8 cellular contexts compared by ENCODE assay signal in the genomic region with DNA sequence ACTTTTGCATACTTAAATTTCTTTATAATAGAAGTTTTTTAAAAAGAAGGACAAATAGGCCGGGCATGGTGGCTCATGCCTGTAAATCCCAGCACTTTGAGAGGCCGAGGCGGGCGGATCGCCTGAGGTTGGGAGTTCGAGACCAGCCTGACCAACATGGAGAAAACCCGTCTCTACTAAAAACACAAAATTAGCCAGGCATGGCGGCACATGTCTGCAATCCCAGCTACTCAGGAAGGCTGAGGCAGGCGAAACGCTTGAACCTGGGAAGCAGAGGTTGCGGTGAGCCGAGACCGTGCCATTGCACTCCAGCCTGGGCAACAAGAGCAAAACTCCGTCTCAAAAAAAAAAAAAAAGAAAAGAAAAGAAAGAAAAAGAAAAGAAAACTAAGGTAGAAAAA. TPM values are rescaled to one million over a fixed set of nuclear protein-coding genes. Genes with fewer than 3 reads are reported as not detected.
A peak's percentile ranks its signal among the peaks of the same experiment; 100 is the strongest.
DNase-seq lines count a peak whose midpoint lies in the region; ATAC-seq, FAIRE-seq and TF ChIP-seq lines count a peak whose summit lies in the region.
"Not testable (repeated sequence)": the region's sequence is repeated elsewhere in the genome, so short reads cannot be mapped to it uniquely, and the experiment has no call there.

No MANE protein-coding gene starts in this region.

- FAIRE-seq in RCC 7860 (lab: Jason Lieb, UNC); GM12878 (lab: Jason Lieb, UNC): not testable (repeated sequence)

- H3K4me1 ChIP-seq in GM23248 (ENCODE audit: insufficient read depth) (peaks cover 46% of the 10 kb centered on the region), subcutaneous abdominal adipose tissue (ENCODE audit: control insufficient read depth in 5 of 5, insufficient read depth in 5 of 5, low read length in 5 of 5) (peaks cover 4 to 45% (median 38%) of the 10 kb centered on the region in 5 donors)
- not testable (repeated sequence) for H3K4me1 ChIP-seq in GM12878 (ENCODE audit: control insufficient read depth, insufficient read depth, low read length)

- intact Hi-C loops in GM12878 (cut with micrococcal nuclease; ENCODE audit: unreplicated experiment): loop anchor here (1.0 to 10.0 kb wide), 3 partner anchors 48 to 982 kb away; no protein-coding TSS in a partner anchor

- not testable (repeated sequence) for TF ChIP-seq EP300 in GM12878 (IDR thresholded peaks at IDR 0.05; ENCODE audit: borderline replicate concordance in 1 of 2, control insufficient read depth in 1 of 2, low read depth in 2 of 2, low read length in 2 of 2)

- H3K27me3 ChIP-seq in AG04450 (ENCODE audit: control insufficient read depth, insufficient read depth, low read length); GM23248 (replicated peaks; ENCODE audit: insufficient read depth); GM12878 (replicated peaks in 1 of 2; ENCODE audit: control insufficient read depth in 2 of 2, insufficient read depth in 2 of 2, low read length in 1 of 2); subcutaneous abdominal adipose tissue (ENCODE audit: control insufficient read depth in 5 of 5, insufficient read depth in 4 of 5, low read length in 5 of 5): not testable (repeated sequence)

- peaks cover 73% of the 10 kb centered on the region for H3F3A ChIP-seq in GM23248 (ENCODE audit: insufficient read depth)

- DNase-seq in AG04450 (ENCODE audit: low read depth, low spot score); GM23248; activated CD8-positive, alpha-beta T cell treated with anti-CD3 and anti-CD28 coated beads, Interleukin-2, amount 10 ng/mL, durations not matched to agents 7 days and 5 days; GM12878 (ENCODE audit: low read depth, low spot score); fibroblast of the aortic adventitia (ENCODE audit: low read depth); natural killer cell treated with Interleukin-12 subunit alpha and Interleukin-12 subunit beta and Interleukin-15 and Interleukin-18, amount 100 ng/mL, for 72 hours (ENCODE audit: low spot score): not testable (repeated sequence)
- peak; percentile 5 for DNase-seq in RCC 7860 (ENCODE audit: low spot score)

- H3K36me3 ChIP-seq in GM23248 (ENCODE audit: low read depth) (peaks cover 28% of the 10 kb centered on the region), subcutaneous abdominal adipose tissue (ENCODE audit: control insufficient read depth in 5 of 5, insufficient read depth in 5 of 5, low read length in 5 of 5) (peaks cover 3 to 17% (median 8%) of the 10 kb centered on the region in 5 donors)
- not testable (repeated sequence) for H3K36me3 ChIP-seq in GM12878 (ENCODE audit: control insufficient read depth in 2 of 2, insufficient read depth in 2 of 2, low read length in 1 of 2)

- not testable (repeated sequence) for TF ChIP-seq POLR2A in GM12878 (IDR thresholded peaks at IDR 0.05; ENCODE audit: low read depth, low read length)

- BruUV-seq in GM12878 (replicated peaks; lab: Mats Ljungman, UMichigan): not testable (repeated sequence)

- not testable (repeated sequence) for H3K4me3 ChIP-seq in AG04450 (ENCODE audit: low read depth, low read length); subcutaneous abdominal adipose tissue (ENCODE audit: low read depth in 1 of 5, low read length in 5 of 5)
- H3K4me3 ChIP-seq in GM23248 (peak overlapping the region; percentile 97), GM12878 (peak overlapping the region; percentile 77; the same call in 1 of the 2 replicates), fibroblast of the aortic adventitia (ENCODE audit: low read depth, low read length) (peak overlapping the region; percentile 11)

- ATAC-seq in activated CD8-positive, alpha-beta T cell treated with anti-CD3 and anti-CD28 coated beads, Interleukin-2, amount 10 ng/mL, durations not matched to agents 7 days and 5 days; GM12878; natural killer cell treated with Interleukin-12 subunit alpha and Interleukin-12 subunit beta and Interleukin-15 and Interleukin-18, amount 100 ng/mL, for 72 hours: not testable (repeated sequence)

- not testable (repeated sequence) for H3K9me3 Mint-ChIP-seq in activated CD8-positive, alpha-beta T cell treated with anti-CD3 and anti-CD28 coated beads, Interleukin-2, amount 10 ng/mL, durations not matched to agents 7 days and 5 days (ENCODE audit: insufficient read depth); natural killer cell treated with Interleukin-12 subunit alpha and Interleukin-12 subunit beta and Interleukin-15 and Interleukin-18, amount 100 ng/mL, for 72 hours

- not testable (repeated sequence) for H3K27me3 Mint-ChIP-seq in activated CD8-positive, alpha-beta T cell treated with anti-CD3 and anti-CD28 coated beads, Interleukin-2, amount 10 ng/mL, durations not matched to agents 7 days and 5 days (ENCODE audit: low read depth); natural killer cell treated with Interleukin-12 subunit alpha and Interleukin-12 subunit beta and Interleukin-15 and Interleukin-18, amount 100 ng/mL, for 72 hours

- CTCF ChIA-PET in AG04450 (lab: Charles Lee) (interaction anchor here (0.7 to 0.9 kb wide), 3 partner anchors 13 to 214 kb away, joined by 3 to 5 read pairs (median 4); no protein-coding TSS in a partner anchor), GM12878 (lab: Yijun Ruan, JAX) (interaction anchor here (0.6 to 2.3 kb wide), 9 partner anchors 9 to 215 kb away, joined by 3 to 15 read pairs (median 4); no protein-coding TSS in a partner anchor)
- CTCF ChIA-PET in activated CD8-positive, alpha-beta T cell treated with anti-CD3 and anti-CD28 coated beads, Interleukin-2, amount 10 ng/mL, durations not matched to agents 7 days and 5 days (lab: Charles Lee): not testable (repeated sequence)

- TF ChIP-seq CTCF in AG04450 (IDR thresholded peaks at IDR 0.05; ENCODE audit: low read depth, low read length); GM12878 (IDR thresholded peaks at IDR 0.05 in 2 of 3, conservative IDR thresholded peaks at IDR 0.05 in 1 of 3; ENCODE audit: control insufficient read depth in 2 of 3, extremely low read depth in 1 of 3, insufficient read depth in 1 of 3, low read depth in 3 of 3, low read length in 3 of 3); fibroblast of the aortic adventitia (IDR thresholded peaks at IDR 0.05; ENCODE audit: insufficient read depth, low read length): not testable (repeated sequence)

- RAD21 ChIA-PET in GM12878 (lab: Charles Lee; ENCODE audit: unreplicated experiment): interaction anchor here (1.0 to 2.0 kb wide), 6 partner anchors 9 to 568 kb away, joined by 3 to 10 read pairs (median 6); no protein-coding TSS in a partner anchor

- H3K79me2 ChIP-seq in GM23248 (ENCODE audit: insufficient read depth) (peaks cover 72% of the 10 kb centered on the region), GM12878 (ENCODE audit: control insufficient read depth, insufficient read depth, low read length) (peaks cover 79% of the 10 kb centered on the region)

- not testable (repeated sequence) for H3K9me2 ChIP-seq in GM23248 (ENCODE audit: insufficient read depth)

- SMC1A ChIA-PET in GM12878 (lab: Charles Lee; ENCODE audit: uncharacterized antibody, unreplicated experiment): interaction anchor here (1.1 to 2.3 kb wide), 6 partner anchors 9 to 56 kb away, joined by 3 to 7 read pairs (median 4); no protein-coding TSS in a partner anchor

- H3K36me3 Mint-ChIP-seq in activated CD8-positive, alpha-beta T cell treated with anti-CD3 and anti-CD28 coated beads, Interleukin-2, amount 10 ng/mL, durations not matched to agents 7 days and 5 days (ENCODE audit: low read depth): peaks cover 56% of the 10 kb centered on the region
- H3K36me3 Mint-ChIP-seq in natural killer cell treated with Interleukin-12 subunit alpha and Interleukin-12 subunit beta and Interleukin-15 and Interleukin-18, amount 100 ng/mL, for 72 hours: peaks cover 45% of the 10 kb centered on the region

- peak overlapping the region; percentile 85 for H3K4me3 Mint-ChIP-seq in activated CD8-positive, alpha-beta T cell treated with anti-CD3 and anti-CD28 coated beads, Interleukin-2, amount 10 ng/mL, durations not matched to agents 7 days and 5 days
- peak overlapping the region; percentile 97 for H3K4me3 Mint-ChIP-seq in natural killer cell treated with Interleukin-12 subunit alpha and Interleukin-12 subunit beta and Interleukin-15 and Interleukin-18, amount 100 ng/mL, for 72 hours

- in situ Hi-C loops in GM23248 (cut with MboI): not testable (repeated sequence)
- in situ Hi-C loops in GM12878 (cut with MboI): loop anchor here (10.0 kb wide), 2 partner anchors 532 to 982 kb away; a partner anchor contains a TSS

- peak overlapping the region; percentile 96 for H3K4me2 ChIP-seq in GM23248 (ENCODE audit: unreplicated experiment)
- H3K4me2 ChIP-seq in GM12878 (ENCODE audit: control insufficient read depth, insufficient read depth): peak overlapping the region; percentile 98; the same call in 1 of the 2 replicates

- peak overlapping the region; percentile 100 for H3K9ac ChIP-seq in GM23248
- peak overlapping the region; percentile 100 for H3K9ac ChIP-seq in GM12878 (ENCODE audit: control insufficient read depth, insufficient read depth, low read length)
- peak overlapping the region in 2 of 5 donors; percentile 53 to 58 for H3K9ac ChIP-seq in subcutaneous abdominal adipose tissue (ENCODE audit: low read length in 5 of 5)

- H3K27ac ChIP-seq in AG04450 (ENCODE audit: low read depth, low read length) (peak overlapping the region; percentile 22), GM23248 (peak overlapping the region; percentile 99), GM12878 (ENCODE audit: control insufficient read depth, insufficient read depth) (peak overlapping the region; percentile 99), subcutaneous abdominal adipose tissue (ENCODE audit: low read depth, low read length) (peak overlapping the region; percentile 100)

- not testable (repeated sequence) for H3K9me3 ChIP-seq in AG04450 (ENCODE audit: control insufficient read depth, insufficient read depth, low read length); GM23248 (ENCODE audit: low read depth); GM12878 (replicated peaks; ENCODE audit: control insufficient read depth, insufficient read depth, low read length); subcutaneous abdominal adipose tissue (ENCODE audit: control insufficient read depth in 5 of 5, low read length in 5 of 5)

- not testable (repeated sequence) for H4K20me1 ChIP-seq in GM23248 (ENCODE audit: insufficient read depth); GM12878 (ENCODE audit: control insufficient read depth, insufficient read depth)

- peaks cover 60% of the 10 kb centered on the region for H3K4me1 Mint-ChIP-seq in activated CD8-positive, alpha-beta T cell treated with anti-CD3 and anti-CD28 coated beads, Interleukin-2, amount 10 ng/mL, durations not matched to agents 7 days and 5 days (ENCODE audit: low read depth)
- peaks cover 64 to 74% of the 10 kb centered on the region in 2 donors for H3K4me1 Mint-ChIP-seq in natural killer cell treated with Interleukin-12 subunit alpha and Interleukin-12 subunit beta and Interleukin-15 and Interleukin-18, amount 100 ng/mL, for 72 hours (ENCODE audit: low read depth in 2 of 2)

- not testable (repeated sequence) for H2AFZ ChIP-seq in GM23248; GM12878 (ENCODE audit: control insufficient read depth, low read depth, low read length)

- WGBS in GM23248 (ENCODE audit: low coverage in 1 of 2, low lambda C conversion rate in 2 of 2, missing lambda C conversion rate in 2 of 2), 2 experiments: 87 to 90% methylated on average over 14 of the region's 14 CpGs
- 2% methylated on average over 10 of the region's 14 CpGs for WGBS in GM12878 (ENCODE audit: insufficient coverage, insufficient replicate concordance, low lambda C conversion rate, missing lambda C conversion rate)

- TF ChIP-seq RAD21 in GM12878 (IDR thresholded peaks at IDR 0.05; ENCODE audit: insufficient read depth, low read depth, low read length): not testable (repeated sequence)

- H3K27ac Mint-ChIP-seq in activated CD8-positive, alpha-beta T cell treated with anti-CD3 and anti-CD28 coated beads, Interleukin-2, amount 10 ng/mL, durations not matched to agents 7 days and 5 days: peak overlapping the region; percentile 100
- H3K27ac Mint-ChIP-seq in natural killer cell treated with Interleukin-12 subunit alpha and Interleukin-12 subunit beta and Interleukin-15 and Interleukin-18, amount 100 ng/mL, for 72 hours: peak overlapping the region; percentile 97 to 98

- POLR2A ChIA-PET in AG04450 (lab: Yijun Ruan, JAX) (interaction anchor here (0.5 kb wide), 1 partner anchor 118 kb away, joined by 3 read pairs; no protein-coding TSS in a partner anchor), GM12878 (lab: Charles Lee) (interaction anchor here (1.0 kb wide), 1 partner anchor 41 kb away, joined by 7 read pairs; no protein-coding TSS in a partner anchor)
- POLR2A ChIA-PET in activated CD8-positive, alpha-beta T cell treated with anti-CD3 and anti-CD28 coated beads, Interleukin-2, amount 10 ng/mL, durations not matched to agents 7 days and 5 days (lab: Charles Lee): interaction anchor here (0.7 to 2.0 kb wide), 5 partner anchors 9 to 533 kb away, joined by 3 to 6 read pairs (median 3); no protein-coding TSS in a partner anchor

RNA-seq across cellular contexts. Expression of a gene that starts 2.8 kb away (rescaled TPM):
- 11.5 and 12.3 TPM in 2 replicates for polyA plus RNA-seq in AG04450 (2011; rRNA removed)
- 9.5 and 12.3 TPM in 2 replicates for polyA minus RNA-seq in AG04450 (2011; rRNA and poly(A)+ RNA removed)
- 164 and 169 TPM in 2 replicates for total RNA-seq in GM23248 (2014; rRNA removed; shearing (Covaris generic))
- polyA plus RNA-seq in GM23248 (2016; fragmentation: Nextera tagmentation; extraction: Ambion mirVana): 134 and 139 TPM in 2 replicates
- 100 to 1,000 TPM; 159 to 169 TPM for total RNA-seq in activated CD8-positive, alpha-beta T cell treated with anti-CD3 and anti-CD28 coated beads, Interleukin-2, amount 10 ng/mL, durations not matched to agents 7 days and 5 days
- total RNA-seq in GM12878 (2013; cell fraction: nucleolus; rRNA removed): 224 and 269 TPM in 2 replicates
- 131 and 142 TPM in 2 replicates for total RNA-seq in GM12878 (2014; rRNA removed)
- total RNA-seq in GM12878 (2014; rRNA removed; fragmentation: Illumina TruSeq; extraction: Trizol): 189 and 193 TPM in 2 replicates
- total RNA-seq in GM12878 (2021): 154 and 164 TPM in 2 replicates
- 125 TPM for polyA plus RNA-seq in GM12878 (2011; ENCODE audit: low read depth)
- polyA plus RNA-seq in GM12878 (2011; rRNA removed): 324 and 342 TPM in 2 replicates
- 274 and 296 TPM in 2 replicates for polyA plus RNA-seq in GM12878 (2011; cell fraction: cytosol; rRNA removed)
- 183 and 185 TPM in 2 replicates for polyA plus RNA-seq in GM12878 (2011; cell fraction: nucleus; rRNA removed)
- polyA plus RNA-seq in GM12878 (2012): 143 and 162 TPM in 2 replicates
- 349 and 479 TPM in 2 replicates for polyA plus RNA-seq in GM12878 (2014; fragmentation: Illumina TruSeq; extraction: Trizol)
- 100 to 1,000 TPM; 175 to 268 TPM for polyA plus RNA-seq in GM12878 (2014; fragmentation: Nextera tagmentation; extraction: Ambion mirVana)
- 189 and 214 TPM in 2 replicates for polyA plus RNA-seq in GM12878 (2014; rRNA removed)
- polyA plus RNA-seq in GM12878 (2016; fragmentation: Nextera tagmentation; extraction: Ambion mirVana): 100 to 1,000 TPM; 196 to 207 TPM
- polyA minus RNA-seq in GM12878 (2011; rRNA and poly(A)+ RNA removed): 256 and 266 TPM in 2 replicates
- 41.6 and 57.9 TPM in 2 replicates for polyA minus RNA-seq in GM12878 (2011; cell fraction: cytosol; rRNA and poly(A)+ RNA removed)
- polyA minus RNA-seq in GM12878 (2011; cell fraction: nucleus; rRNA and poly(A)+ RNA removed): 110 and 141 TPM in 2 replicates
- total RNA-seq in fibroblast of the aortic adventitia (ENCODE audit: low replicate concordance): 1.4 and 14.7 TPM in 2 replicates
- total RNA-seq in natural killer cell treated with Interleukin-12 subunit alpha and Interleukin-12 subunit beta and Interleukin-15 and Interleukin-18, amount 100 ng/mL, for 72 hours: 100 to 1,000 TPM; 239 to 243 TPM

RNA-seq across cellular contexts. Expression of a gene that starts 6.0 kb away (rescaled TPM):
- polyA plus RNA-seq in AG04450 (2011; rRNA removed) (38.8 and 47.9 TPM in 2 replicates), GM23248 (2016; fragmentation: Nextera tagmentation; extraction: Ambion mirVana) (20.8 and 21.4 TPM in 2 replicates), GM12878 (2011; rRNA removed) (40.5 and 53.1 TPM in 2 replicates), GM12878 (2014; fragmentation: Illumina TruSeq; extraction: Trizol) (54.1 and 63.7 TPM in 2 replicates), GM12878 (2014; fragmentation: Nextera tagmentation; extraction: Ambion mirVana) (10 to 100 TPM; 15.6 to 21.4 TPM), GM12878 (2014; rRNA removed) (25.7 and 28.7 TPM in 2 replicates), GM12878 (2016; fragmentation: Nextera tagmentation; extraction: Ambion mirVana) (10 to 100 TPM; 12.9 to 14.3 TPM)
- polyA minus RNA-seq in AG04450 (2011; rRNA and poly(A)+ RNA removed): 29.7 and 40.1 TPM in 2 replicates
- 58.8 and 59.0 TPM in 2 replicates for total RNA-seq in GM23248 (2014; rRNA removed; shearing (Covaris generic))
- 10 to 100 TPM; 59.9 to 60.1 TPM for total RNA-seq in activated CD8-positive, alpha-beta T cell treated with anti-CD3 and anti-CD28 coated beads, Interleukin-2, amount 10 ng/mL, durations not matched to agents 7 days and 5 days
- total RNA-seq in GM12878 (2013; cell fraction: nucleolus; rRNA removed): 42.4 and 42.7 TPM in 2 replicates
- total RNA-seq in GM12878 (2014; rRNA removed) (34.8 and 40.7 TPM in 2 replicates), GM12878 (2014; rRNA removed; fragmentation: Illumina TruSeq; extraction: Trizol) (40.7 and 41.0 TPM in 2 replicates), GM12878 (2021) (40.7 and 41.3 TPM in 2 replicates), fibroblast of the aortic adventitia (ENCODE audit: low replicate concordance) (43.7 and 73.4 TPM in 2 replicates)
- 14.5 TPM for polyA plus RNA-seq in GM12878 (2011; ENCODE audit: low read depth)
- polyA plus RNA-seq in GM12878 (2011; cell fraction: cytosol; rRNA removed): 17.2 and 20.7 TPM in 2 replicates
- polyA plus RNA-seq in GM12878 (2011; cell fraction: nucleus; rRNA removed): 31.1 and 32.9 TPM in 2 replicates
- 22.0 and 22.3 TPM in 2 replicates for polyA plus RNA-seq in GM12878 (2012)
- polyA minus RNA-seq in GM12878 (2011; rRNA and poly(A)+ RNA removed): 28.9 and 29.1 TPM in 2 replicates
- polyA minus RNA-seq in GM12878 (2011; cell fraction: cytosol; rRNA and poly(A)+ RNA removed): 10.6 and 15.2 TPM in 2 replicates
- polyA minus RNA-seq in GM12878 (2011; cell fraction: nucleus; rRNA and poly(A)+ RNA removed): 21.0 and 32.7 TPM in 2 replicates
- 10 to 100 TPM; 52.9 to 54.3 TPM for total RNA-seq in natural killer cell treated with Interleukin-12 subunit alpha and Interleukin-12 subunit beta and Interleukin-15 and Interleukin-18, amount 100 ng/mL, for 72 hours

RNA-seq across cellular contexts. Expression of a gene that starts 49.6 kb away (rescaled TPM):
- polyA plus RNA-seq in AG04450 (2011; rRNA removed): 0.55 and 1.1 TPM in 2 replicates
- 2.6 and 5.2 TPM in 2 replicates for polyA minus RNA-seq in AG04450 (2011; rRNA and poly(A)+ RNA removed)
- total RNA-seq in GM23248 (2014; rRNA removed; shearing (Covaris generic)): 1.6 and 3.9 TPM in 2 replicates
- polyA plus RNA-seq in GM23248 (2016; fragmentation: Nextera tagmentation; extraction: Ambion mirVana): 0.23 and 0.46 TPM in 2 replicates
- total RNA-seq in activated CD8-positive, alpha-beta T cell treated with anti-CD3 and anti-CD28 coated beads, Interleukin-2, amount 10 ng/mL, durations not matched to agents 7 days and 5 days: 1 to 10 TPM; 2.8 to 4.2 TPM
- total RNA-seq in GM12878 (2013; cell fraction: nucleolus; rRNA removed): 12.1 and 12.9 TPM in 2 replicates
- 2.3 and 2.6 TPM in 2 replicates for total RNA-seq in GM12878 (2014; rRNA removed)
- total RNA-seq in GM12878 (2014; rRNA removed; fragmentation: Illumina TruSeq; extraction: Trizol): 2.2 and 2.8 TPM in 2 replicates
- 1.6 and 2.1 TPM in 2 replicates for total RNA-seq in GM12878 (2021)
- 0.98 TPM for polyA plus RNA-seq in GM12878 (2011; ENCODE audit: low read depth)
- 0.76 and 1.2 TPM in 2 replicates for polyA plus RNA-seq in GM12878 (2011; rRNA removed)
- 0.20 and 0.27 TPM in 2 replicates for polyA plus RNA-seq in GM12878 (2011; cell fraction: cytosol; rRNA removed)
- polyA plus RNA-seq in GM12878 (2011; cell fraction: nucleus; rRNA removed): 4.3 and 4.7 TPM in 2 replicates
- 0.58 and 1.3 TPM in 2 replicates for polyA plus RNA-seq in GM12878 (2012)
- 0.60 and 1.2 TPM in 2 replicates for polyA plus RNA-seq in GM12878 (2014; fragmentation: Illumina TruSeq; extraction: Trizol)
- under 1 TPM; 0.16 to 0.20 TPM for polyA plus RNA-seq in GM12878 (2014; fragmentation: Nextera tagmentation; extraction: Ambion mirVana)
- 0.69 and 1.2 TPM in 2 replicates for polyA plus RNA-seq in GM12878 (2014; rRNA removed)
- under 1 TPM; 0.47 to 0.68 TPM for polyA plus RNA-seq in GM12878 (2016; fragmentation: Nextera tagmentation; extraction: Ambion mirVana)
- polyA minus RNA-seq in GM12878 (2011; rRNA and poly(A)+ RNA removed): 7.1 and 8.1 TPM in 2 replicates
- polyA minus RNA-seq in GM12878 (2011; cell fraction: cytosol; rRNA and poly(A)+ RNA removed): not detected in 2 replicates
- 19.9 and 25.2 TPM in 2 replicates for polyA minus RNA-seq in GM12878 (2011; cell fraction: nucleus; rRNA and poly(A)+ RNA removed)
- 0.82 and 1.9 TPM in 2 replicates for total RNA-seq in fibroblast of the aortic adventitia (ENCODE audit: low replicate concordance)
- 1 to 10 TPM; 4.7 to 6.3 TPM for total RNA-seq in natural killer cell treated with Interleukin-12 subunit alpha and Interleukin-12 subunit beta and Interleukin-15 and Interleukin-18, amount 100 ng/mL, for 72 hours

Comparison
In these comparisons a context has a peak if more than half of its experiments do, and no peak if none do; other contexts are left out.
1. H3K27ac ChIP-seq: peak in every context shown above with its lines; median percentile 100 in subcutaneous abdominal adipose tissue; 99 in GM23248; 99 in GM12878; 22 in AG04450.